ENCODE assay signal across 1 cellular context in genomic region chr6:12275084-12275483, GRCh38.
TF ChIP-seq lines count a peak whose summit lies in the region.

No MANE protein-coding gene starts in this region.

TF ChIP-seq in SK-N-SH, 30 proteins besides CTCF, POLR2A, EP300 and RAD21 (continued from another document):
- TF ChIP-seq JUND (IDR thresholded peaks at IDR 0.05), result peak; percentile 39; the same call in 1 of the 2 replicates
- TF ChIP-seq, protein P1, sequence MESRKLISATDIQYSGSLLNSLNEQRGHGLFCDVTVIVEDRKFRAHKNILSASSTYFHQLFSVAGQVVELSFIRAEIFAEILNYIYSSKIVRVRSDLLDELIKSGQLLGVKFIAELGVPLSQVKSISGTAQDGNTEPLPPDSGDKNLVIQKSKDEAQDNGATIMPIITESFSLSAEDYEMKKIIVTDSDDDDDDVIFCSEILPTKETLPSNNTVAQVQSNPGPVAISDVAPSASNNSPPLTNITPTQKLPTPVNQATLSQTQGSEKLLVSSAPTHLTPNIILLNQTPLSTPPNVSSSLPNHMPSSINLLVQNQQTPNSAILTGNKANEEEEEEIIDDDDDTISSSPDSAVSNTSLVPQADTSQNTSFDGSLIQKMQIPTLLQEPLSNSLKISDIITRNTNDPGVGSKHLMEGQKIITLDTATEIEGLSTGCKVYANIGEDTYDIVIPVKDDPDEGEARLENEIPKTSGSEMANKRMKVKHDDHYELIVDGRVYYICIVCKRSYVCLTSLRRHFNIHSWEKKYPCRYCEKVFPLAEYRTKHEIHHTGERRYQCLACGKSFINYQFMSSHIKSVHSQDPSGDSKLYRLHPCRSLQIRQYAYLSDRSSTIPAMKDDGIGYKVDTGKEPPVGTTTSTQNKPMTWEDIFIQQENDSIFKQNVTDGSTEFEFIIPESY (IDR thresholded peaks at IDR 0.05; ENCODE audit: borderline replicate concordance, low read depth), result no peak
- peak; percentile 31; the same call in 1 of the 2 replicates for TF ChIP-seq USF1 (IDR thresholded peaks at IDR 0.05; ENCODE audit: borderline replicate concordance, low read depth)
- no peak for TF ChIP-seq TCF12 (IDR thresholded peaks at IDR 0.05)
- TF ChIP-seq GATA2 (CRISPR knock-in tag; IDR thresholded peaks at IDR 0.05), result no peak
- no peak for TF ChIP-seq TAF1 (IDR thresholded peaks at IDR 0.05; ENCODE audit: borderline replicate concordance, low read depth, low read length)
- TF ChIP-seq PBX3 (IDR thresholded peaks at IDR 0.05), result peak; percentile 78
- TF ChIP-seq EZH2phosphoT487 (IDR thresholded peaks at IDR 0.05; ENCODE audit: borderline replicate concordance, low read depth), result no peak
